ENCODE assay signal across 15 cellular contexts in genomic region chr11:119668685-119669084, GRCh38.
A peak's percentile ranks its signal among the peaks of the same experiment; 100 is the strongest.
DNase-seq lines count a peak whose midpoint lies in the region; TF ChIP-seq lines count a peak whose summit lies in the region.
"Had no signal": no experiment of that assay in that cellular context is flagged by ENCODE, and none has a peak within 500 bp of the region (broad histone marks: within the 10 kb centered on the region; RNA-seq: fewer than 3 reads in every experiment).

No MANE protein-coding gene starts in this region.

- no peaks in the 10 kb centered on the region for H3K27me3 ChIP-seq in neutrophil

- H3K4me1 ChIP-seq in neutrophil (ENCODE audit: control insufficient read depth in 1 of 2, insufficient read depth in 1 of 2, low read depth in 1 of 2, low read length in 1 of 2) = peaks cover 12 to 22% of the 10 kb centered on the region in 2 experiments

- peaks cover 3% of the 10 kb centered on the region for H3K4me1 Mint-ChIP-seq in activated T-helper 1 cell treated with anti-CD3 and anti-CD28 coated beads, Interleukin-12 subunit alpha, Interleukin-12 subunit beta, Interleukin-2, Interleukin-4 antibody, amounts not matched to agents 30 ng/mL and 10 ng/mL and 1 ng/mL, durations not matched to agents 14 hours and 24 hours and 36 hours (ENCODE audit: low read depth)
- H3K4me1 Mint-ChIP-seq: CD4-positive, alpha-beta memory T cell had no signal

- TF ChIP-seq CTCF in neutrophil (IDR thresholded peaks at IDR 0.05) = no peak

- no peaks in the 10 kb centered on the region for H3K9me3 ChIP-seq in neutrophil

- intact Hi-C loops in activated T-helper 1 cell treated with anti-CD3 and anti-CD28 coated beads, Interleukin-12 subunit alpha, Interleukin-12 subunit beta, Interleukin-2, Interleukin-4 antibody, amounts not matched to agents 30 ng/mL and 10 ng/mL and 1 ng/mL, durations not matched to agents 14 hours and 24 hours and 36 hours (cut with micrococcal nuclease) = no loop called here

- DNase-seq in CD1c-positive myeloid dendritic cell (ENCODE audit: extremely low spot score) (peak; percentile 35), MV-4-11 (lab: John Stamatoyannopoulos, UW) (peak; percentile 54), OCI-M1 (lab: John Stamatoyannopoulos, UW) (peak; percentile 23), AG08396 (ENCODE audit: low spot score) (no peak)
- no peak for DNase-seq in activated T-helper 1 cell treated with anti-CD3 and anti-CD28 coated beads, Interleukin-12 subunit alpha, Interleukin-12 subunit beta, Interleukin-2, Interleukin-4 antibody, amounts not matched to agents 30 ng/mL and 10 ng/mL and 1 ng/mL, durations not matched to agents 14 hours and 24 hours and 36 hours (ENCODE audit: low spot score)
- DNase-seq in activated effector memory CD4-positive, alpha-beta T cell treated with Interleukin-2 at 50 U/mL for 16 hours = no peak
- DNase-seq: ACHN; C1 segment of cervical spinal cord; CD4-positive, alpha-beta memory T cell; DMS79; GOT3; H9; IMR-90 had no signal

- no peaks in the 10 kb centered on the region for H3K27me3 Mint-ChIP-seq in activated T-helper 1 cell treated with anti-CD3 and anti-CD28 coated beads, Interleukin-12 subunit alpha, Interleukin-12 subunit beta, Interleukin-2, Interleukin-4 antibody, amounts not matched to agents 30 ng/mL and 10 ng/mL and 1 ng/mL, durations not matched to agents 14 hours and 24 hours and 36 hours (ENCODE audit: insufficient read depth)
- H3K27me3 Mint-ChIP-seq: B cell; CD4-positive, alpha-beta memory T cell had no signal

- no peak overlapping the region for H3K4me3 ChIP-seq in neutrophil (ENCODE audit: low read depth in 1 of 2, low read length in 1 of 2)

- H3K27ac Mint-ChIP-seq in activated T-helper 1 cell treated with anti-CD3 and anti-CD28 coated beads, Interleukin-12 subunit alpha, Interleukin-12 subunit beta, Interleukin-2, Interleukin-4 antibody, amounts not matched to agents 30 ng/mL and 10 ng/mL and 1 ng/mL, durations not matched to agents 14 hours and 24 hours and 36 hours = no peak overlapping the region
- H3K27ac Mint-ChIP-seq: B cell; CD4-positive, alpha-beta memory T cell; H9 had no signal

- H3K27ac ChIP-seq in neutrophil = peak overlapping the region; percentile 5

- H3K9me3 Mint-ChIP-seq in activated T-helper 1 cell treated with anti-CD3 and anti-CD28 coated beads, Interleukin-12 subunit alpha, Interleukin-12 subunit beta, Interleukin-2, Interleukin-4 antibody, amounts not matched to agents 30 ng/mL and 10 ng/mL and 1 ng/mL, durations not matched to agents 14 hours and 24 hours and 36 hours = no peaks in the 10 kb centered on the region
- H3K9me3 Mint-ChIP-seq: CD4-positive, alpha-beta memory T cell; H9 had no signal

- peaks cover 64% of the 10 kb centered on the region for H3K36me3 ChIP-seq in neutrophil

- no peak overlapping the region for H3K4me3 Mint-ChIP-seq in activated T-helper 1 cell treated with anti-CD3 and anti-CD28 coated beads, Interleukin-12 subunit alpha, Interleukin-12 subunit beta, Interleukin-2, Interleukin-4 antibody, amounts not matched to agents 30 ng/mL and 10 ng/mL and 1 ng/mL, durations not matched to agents 14 hours and 24 hours and 36 hours
- H3K4me3 Mint-ChIP-seq: B cell; CD4-positive, alpha-beta memory T cell; H9 had no signal

- no peaks in the 10 kb centered on the region for H3K36me3 Mint-ChIP-seq in activated T-helper 1 cell treated with anti-CD3 and anti-CD28 coated beads, Interleukin-12 subunit alpha, Interleukin-12 subunit beta, Interleukin-2, Interleukin-4 antibody, amounts not matched to agents 30 ng/mL and 10 ng/mL and 1 ng/mL, durations not matched to agents 14 hours and 24 hours and 36 hours (ENCODE audit: low read depth)
- H3K36me3 Mint-ChIP-seq: CD4-positive, alpha-beta memory T cell had no signal

Comparison
In these comparisons a context has a peak if more than half of its experiments do, and no peak if none do; other contexts are left out.
1. DNase-seq: peak in CD1c-positive myeloid dendritic cell (single experiment), MV-4-11 (single experiment) and OCI-M1 (single experiment); none in activated T-helper 1 cell treated with anti-CD3 and anti-CD28 coated beads, Interleukin-12 subunit alpha, Interleukin-12 subunit beta, Interleukin-2, Interleukin-4 antibody, amounts not matched to agents 30 ng/mL and 10 ng/mL and 1 ng/mL, durations not matched to agents 14 hours and 24 hours and 36 hours (single experiment), activated effector memory CD4-positive, alpha-beta T cell treated with Interleukin-2 at 50 U/mL for 16 hours (single experiment) and AG08396 (single experiment).